Comparison of ENCODE assay signal across 1 cellular context in genomic region chr20:43590392-43591303, GRCh38.
TF ChIP-seq lines count a peak whose summit lies in the region.

IFT52 (plus strand) TSS chr20:43590937; CDS start chr20:43594699, 3,762 bp downstream.

TF ChIP-seq in HepG2, 621 proteins besides CTCF, POLR2A, EP300 and RAD21 (continued from another document and continues in another):
- TF ChIP-seq ZNF142 (CRISPR knock-in tag; IDR thresholded peaks at IDR 0.05) (peak; percentile 85), ZNF792 (CRISPR knock-in tag; IDR thresholded peaks at IDR 0.05) (peak; percentile 77), KMT2B (CRISPR knock-in tag; IDR thresholded peaks at IDR 0.05) (peak; percentile 95), SNRNP70 (IDR thresholded peaks at IDR 0.05; ENCODE audit: low read depth, low read length) (no peak), RBFOX2 (IDR thresholded peaks at IDR 0.05; ENCODE audit: low read depth, low read length) (peak; percentile 90), HMGXB4 (CRISPR knock-in tag; IDR thresholded peaks at IDR 0.05; ENCODE audit: borderline replicate concordance in 1 of 2, low read depth in 1 of 2) (peak; percentile 37 to 95; a peak in 3 of 4 replicates), ARNT2 (CRISPR knock-in tag; IDR thresholded peaks at IDR 0.05; ENCODE audit: low read depth) (peak; percentile 68), ESRRA (CRISPR knock-in tag; IDR thresholded peaks at IDR 0.05; ENCODE audit: low read depth) (no peak), ZNF441 (CRISPR knock-in tag; IDR thresholded peaks at IDR 0.05; ENCODE audit: borderline replicate concordance) (no peak; the same call in 1 of the 2 replicates), ZNF788 (CRISPR knock-in tag; IDR thresholded peaks at IDR 0.05; ENCODE audit: borderline replicate concordance) (peak; percentile 64; the same call in 1 of the 2 replicates), ARID2 (CRISPR knock-in tag; IDR thresholded peaks at IDR 0.05; ENCODE audit: borderline replicate concordance) (no peak), ZNF704 (CRISPR knock-in tag; IDR thresholded peaks at IDR 0.05; ENCODE audit: borderline replicate concordance) (peak; percentile 70; the same call in 1 of the 2 replicates), ZSCAN31 (CRISPR knock-in tag; IDR thresholded peaks at IDR 0.05; ENCODE audit: low read depth) (no peak; the same call in none of the 2 replicates), TSC22D2 (CRISPR knock-in tag; IDR thresholded peaks at IDR 0.05; ENCODE audit: borderline replicate concordance) (peak; percentile 14; the same call in 1 of the 2 replicates), ZNF343 (CRISPR knock-in tag; IDR thresholded peaks at IDR 0.05) (0 out of 2 replicates have a peak, but pooled peaks have one; percentile 68), ZFP36L1 (CRISPR knock-in tag; IDR thresholded peaks at IDR 0.05) (no peak), ZFP37 (CRISPR knock-in tag; IDR thresholded peaks at IDR 0.05; ENCODE audit: borderline replicate concordance) (no peak), PRPF4 (IDR thresholded peaks at IDR 0.05; ENCODE audit: low read depth, low read length, poor library complexity, severe bottlenecking) (peak; percentile 82), HOXA5 (CRISPR knock-in tag; IDR thresholded peaks at IDR 0.05) (peak; percentile 36; the same call in 1 of the 2 replicates), MTA1 (CRISPR knock-in tag; IDR thresholded peaks at IDR 0.05; ENCODE audit: borderline replicate concordance) (peak; percentile 91; the same call in 1 of the 2 replicates), HES4 (CRISPR knock-in tag; IDR thresholded peaks at IDR 0.05; ENCODE audit: borderline replicate concordance) (0 out of 2 replicates have a peak, but pooled peaks have one; percentile 37), CAMTA2 (CRISPR knock-in tag; IDR thresholded peaks at IDR 0.05; ENCODE audit: borderline replicate concordance) (peak; percentile 94; the same call in 1 of the 2 replicates), DR1 (CRISPR knock-in tag; IDR thresholded peaks at IDR 0.05) (peak; percentile 90), DMAP1 (CRISPR knock-in tag; IDR thresholded peaks at IDR 0.05) (peak; percentile 85), ZFP1 (CRISPR knock-in tag; IDR thresholded peaks at IDR 0.05) (peak; percentile 31), ZNF354B (CRISPR knock-in tag; IDR thresholded peaks at IDR 0.05) (peak; percentile 92; the same call in 1 of the 2 replicates), TOPORS (CRISPR knock-in tag; IDR thresholded peaks at IDR 0.05) (0 out of 2 replicates have a peak, but pooled peaks have one; percentile 73), ONECUT2 (CRISPR knock-in tag; IDR thresholded peaks at IDR 0.05) (peak; percentile 58; the same call in 1 of the 2 replicates), ZBTB7A (CRISPR knock-in tag; IDR thresholded peaks at IDR 0.05) (peak; percentile 87), ZMYM2 (CRISPR knock-in tag; IDR thresholded peaks at IDR 0.05) (no peak), SOX6 (IDR thresholded peaks at IDR 0.05) (no peak), SOX6 (CRISPR knock-in tag; IDR thresholded peaks at IDR 0.05) (peak; percentile 76), ZBED4 (CRISPR knock-in tag; IDR thresholded peaks at IDR 0.05; ENCODE audit: borderline replicate concordance) (peak; percentile 59; the same call in 1 of the 2 replicates), ZNF33A (CRISPR knock-in tag; IDR thresholded peaks at IDR 0.05; ENCODE audit: borderline replicate concordance) (peak; percentile 81; the same call in 1 of the 2 replicates), NFYC (CRISPR knock-in tag; IDR thresholded peaks at IDR 0.05) (no peak), SUZ12 (IDR thresholded peaks at IDR 0.05; ENCODE audit: low read depth, low read length) (no peak), TFAP4 (IDR thresholded peaks at IDR 0.05; ENCODE audit: borderline replicate concordance, low read depth) (peak; percentile 58; the same call in 1 of the 2 replicates), SALL1 (CRISPR knock-in tag; IDR thresholded peaks at IDR 0.05) (peak; percentile 83), ZSCAN22 (CRISPR knock-in tag; IDR thresholded peaks at IDR 0.05) (0 out of 2 replicates have a peak, but pooled peaks have one; percentile 36), ZNF225 (CRISPR knock-in tag; IDR thresholded peaks at IDR 0.05) (0 out of 2 replicates have a peak, but pooled peaks have one; percentile 85), ZNF773 (CRISPR knock-in tag; IDR thresholded peaks at IDR 0.05; ENCODE audit: borderline replicate concordance) (peak; percentile 19; the same call in 1 of the 2 replicates), ZSCAN29 (CRISPR knock-in tag; conservative IDR thresholded peaks at IDR 0.05) (peak; percentile 46), RARG (CRISPR knock-in tag; IDR thresholded peaks at IDR 0.05; ENCODE audit: low read depth) (0 out of 2 replicates have a peak, but pooled peaks have one; percentile 31), YEATS2 (CRISPR knock-in tag; IDR thresholded peaks at IDR 0.05; ENCODE audit: borderline replicate concordance) (peak; percentile 95; the same call in 1 of the 2 replicates), ZNF362 (CRISPR knock-in tag; IDR thresholded peaks at IDR 0.05; ENCODE audit: borderline replicate concordance) (peak; percentile 20; the same call in 1 of the 2 replicates), ZBTB38 (CRISPR knock-in tag; IDR thresholded peaks at IDR 0.05) (peak; percentile 94), ZNF770 (CRISPR knock-in tag; IDR thresholded peaks at IDR 0.05) (peak; percentile 75), SMAD3 (CRISPR knock-in tag; IDR thresholded peaks at IDR 0.05) (0 out of 2 replicates have a peak, but pooled peaks have one; percentile 70), DNMT1 (CRISPR knock-in tag; IDR thresholded peaks at IDR 0.05) (peak; percentile 89; the same call in 1 of the 2 replicates)
